Comparison of ENCODE assay signal across 36 cellular contexts in genomic region chr2:98382086-98382485, GRCh38. TPM values are rescaled to one million over a fixed set of nuclear protein-coding genes. Genes with fewer than 3 reads are reported as not detected.
"Had no signal": no experiment of that assay in that cellular context is flagged by ENCODE, and none has a peak within 500 bp of the region (broad histone marks: within the 10 kb centered on the region; RNA-seq: fewer than 3 reads in every experiment).

No MANE protein-coding gene starts in this region.

- DNase-seq: activated B cell treated with CpG ODN at 0.5 μM for 24 hours; activated CD4-positive, alpha-beta T cell treated with anti-CD3 and anti-CD28 coated beads for 48 hours; activated CD4-positive, alpha-beta T cell treated with anti-CD3 and anti-CD28 coated beads, Interleukin-2, amount 50 U/mL, for 1 hour; activated CD4-positive, alpha-beta T cell treated with anti-CD3 and anti-CD28 coated beads, Interleukin-2, amount 50 U/mL, for 48 hours; activated CD8-positive, alpha-beta memory T cell treated with anti-CD3 and anti-CD28 coated beads for 24 hours; activated CD8-positive, alpha-beta T cell treated with anti-CD3 and anti-CD28 coated beads for 36 hours; activated gamma-delta T cell; activated naive CD4-positive, alpha-beta T cell; activated naive CD4-positive, alpha-beta T cell treated with anti-CD3 and anti-CD28 coated beads, Interleukin-2, amount 10 ng/mL, durations not matched to agents 7 days and 5 days; activated naive CD8-positive, alpha-beta T cell treated with anti-CD3 and anti-CD28 coated beads, Interleukin-2, amount 10 ng/mL, durations not matched to agents 7 days and 5 days; activated T-cell treated with anti-CD3 and anti-CD28 coated beads, Interleukin-2, amount 50 U/mL, for 4 hours; central memory CD4-positive, alpha-beta T cell; cerebellar nuclear complex; colonic mucosa; effector CD8-positive, alpha-beta T cell; esophagus squamous epithelium; foreskin melanocyte; T-helper 1 cell; T-helper 17 cell; T1000; WERI-Rb-1 had no signal

- H3K9me3 Mint-ChIP-seq: activated B cell treated with CpG ODN at 0.5 μM for 24 hours; activated CD8-positive, alpha-beta T cell treated with anti-CD3 and anti-CD28 coated beads for 36 hours; activated naive CD4-positive, alpha-beta T cell treated with anti-CD3 and anti-CD28 coated beads, Interleukin-2, amount 10 ng/mL, durations not matched to agents 7 days and 5 days; activated naive CD4-positive, alpha-beta T cell treated with anti-CD3 and anti-CD28 coated beads, Interleukin-2, amount 50 U/mL, for 72 hours; activated naive CD8-positive, alpha-beta T cell treated with anti-CD3 and anti-CD28 coated beads, Interleukin-2, amount 10 ng/mL, durations not matched to agents 7 days and 5 days; activated T-cell treated with anti-CD3 and anti-CD28 coated beads, Interleukin-2, amount 50 U/mL, for 4 hours; activated T-helper 17 cell treated with anti-CD3 and anti-CD28 coated beads, Interleukin-2, amount 50 U/mL, for 72 hours; brain; T-helper 2 cell treated with Interferon-gamma antibody and Interleukin-4, amounts not matched to agents 5 μg/mL and 100 μg/mL, for 36 hours had no signal

- H3K4me3 Mint-ChIP-seq: activated B cell treated with CpG ODN at 0.5 μM for 24 hours; activated CD8-positive, alpha-beta T cell treated with anti-CD3 and anti-CD28 coated beads for 36 hours; activated naive CD4-positive, alpha-beta T cell treated with anti-CD3 and anti-CD28 coated beads, Interleukin-2, amount 10 ng/mL, durations not matched to agents 7 days and 5 days; activated naive CD8-positive, alpha-beta T cell treated with anti-CD3 and anti-CD28 coated beads, Interleukin-2, amount 10 ng/mL, durations not matched to agents 7 days and 5 days; activated T-cell treated with anti-CD3 and anti-CD28 coated beads, Interleukin-2, amount 50 U/mL, for 4 hours; activated T-helper 17 cell treated with anti-CD3 and anti-CD28 coated beads, Interleukin-2, amount 50 U/mL, for 72 hours; brain; T-helper 17 cell; T-helper 2 cell treated with Interferon-gamma antibody and Interleukin-4, amounts not matched to agents 5 μg/mL and 100 μg/mL, for 36 hours had no signal

- ATAC-seq: activated CD4-positive, CD25-positive, alpha-beta regulatory T cell treated with anti-CD3 and anti-CD28 coated beads, Interleukin-2, amount 50 U/mL, for 24 hours; activated CD8-positive, alpha-beta T cell treated with anti-CD3 and anti-CD28 coated beads for 36 hours; activated naive CD4-positive, alpha-beta T cell treated with anti-CD3 and anti-CD28 coated beads, Interleukin-2, amount 50 U/mL, for 72 hours; activated T-cell treated with anti-CD3 and anti-CD28 coated beads, Interleukin-2, amount 50 U/mL, for 4 hours; activated T-helper 17 cell treated with anti-CD3 and anti-CD28 coated beads, Interleukin-2, amount 50 U/mL, for 72 hours; gastroesophageal sphincter; T-helper 17 cell had no signal

- H3K36me3 Mint-ChIP-seq: activated naive CD4-positive, alpha-beta T cell treated with anti-CD3 and anti-CD28 coated beads, Interleukin-2, amount 10 ng/mL, durations not matched to agents 7 days and 5 days; activated naive CD4-positive, alpha-beta T cell treated with anti-CD3 and anti-CD28 coated beads, Interleukin-2, amount 50 U/mL, for 72 hours; activated naive CD8-positive, alpha-beta T cell treated with anti-CD3 and anti-CD28 coated beads, Interleukin-2, amount 10 ng/mL, durations not matched to agents 7 days and 5 days; brain had no signal

- H3K27ac ChIP-seq: ascending aorta, breast epithelium, cardiac muscle cell, colonic mucosa, epithelial cell of prostate, esophagus squamous epithelium, gastroesophageal sphincter, WERI-Rb-1 had no signal

- H3K27ac Mint-ChIP-seq: activated B cell treated with CpG ODN at 0.5 μM for 24 hours; activated CD8-positive, alpha-beta T cell treated with anti-CD3 and anti-CD28 coated beads for 36 hours; activated naive CD4-positive, alpha-beta T cell treated with anti-CD3 and anti-CD28 coated beads, Interleukin-2, amount 10 ng/mL, durations not matched to agents 7 days and 5 days; activated naive CD4-positive, alpha-beta T cell treated with anti-CD3 and anti-CD28 coated beads, Interleukin-2, amount 50 U/mL, for 72 hours; activated naive CD8-positive, alpha-beta T cell treated with anti-CD3 and anti-CD28 coated beads, Interleukin-2, amount 10 ng/mL, durations not matched to agents 7 days and 5 days; activated T-helper 17 cell treated with anti-CD3 and anti-CD28 coated beads, Interleukin-2, amount 50 U/mL, for 72 hours; T-helper 17 cell; T-helper 2 cell treated with Interferon-gamma antibody and Interleukin-4, amounts not matched to agents 5 μg/mL and 100 μg/mL, for 36 hours had no signal

- H3K27me3 Mint-ChIP-seq: brain had no signal

- H3K4me1 Mint-ChIP-seq: activated B cell treated with CpG ODN at 0.5 μM for 24 hours; activated naive CD4-positive, alpha-beta T cell treated with anti-CD3 and anti-CD28 coated beads, Interleukin-2, amount 10 ng/mL, durations not matched to agents 7 days and 5 days; activated naive CD8-positive, alpha-beta T cell treated with anti-CD3 and anti-CD28 coated beads, Interleukin-2, amount 10 ng/mL, durations not matched to agents 7 days and 5 days had no signal

- FAIRE-seq: endometrium, endothelial cell of umbilical vein had no signal

RNA-seq across cellular contexts. Expression of gene CNGA3, which starts 35.8 kb away (rescaled TPM):
- total RNA-seq: activated B cell treated with CpG ODN at 0.5 μM for 24 hours; activated CD8-positive, alpha-beta T cell treated with anti-CD3 and anti-CD28 coated beads for 36 hours; activated naive CD4-positive, alpha-beta T cell treated with anti-CD3 and anti-CD28 coated beads, Interleukin-2, amount 50 U/mL, for 72 hours; activated naive CD8-positive, alpha-beta T cell treated with anti-CD3 and anti-CD28 coated beads, Interleukin-2, amount 10 ng/mL, durations not matched to agents 7 days and 5 days; activated T-cell treated with anti-CD3 and anti-CD28 coated beads, Interleukin-2, amount 50 U/mL, for 4 hours; activated T-helper 17 cell treated with anti-CD3 and anti-CD28 coated beads, Interleukin-2, amount 50 U/mL, for 72 hours; ascending aorta; cardiac muscle cell; dermis microvascular lymphatic vessel endothelial cell; endothelial cell of umbilical vein; fibroblast of villous mesenchyme; glomerular endothelial cell; T-helper 17 cell had no signal
